Comparison of ENCODE assay signal across 1 cellular context in the genomic region with DNA sequence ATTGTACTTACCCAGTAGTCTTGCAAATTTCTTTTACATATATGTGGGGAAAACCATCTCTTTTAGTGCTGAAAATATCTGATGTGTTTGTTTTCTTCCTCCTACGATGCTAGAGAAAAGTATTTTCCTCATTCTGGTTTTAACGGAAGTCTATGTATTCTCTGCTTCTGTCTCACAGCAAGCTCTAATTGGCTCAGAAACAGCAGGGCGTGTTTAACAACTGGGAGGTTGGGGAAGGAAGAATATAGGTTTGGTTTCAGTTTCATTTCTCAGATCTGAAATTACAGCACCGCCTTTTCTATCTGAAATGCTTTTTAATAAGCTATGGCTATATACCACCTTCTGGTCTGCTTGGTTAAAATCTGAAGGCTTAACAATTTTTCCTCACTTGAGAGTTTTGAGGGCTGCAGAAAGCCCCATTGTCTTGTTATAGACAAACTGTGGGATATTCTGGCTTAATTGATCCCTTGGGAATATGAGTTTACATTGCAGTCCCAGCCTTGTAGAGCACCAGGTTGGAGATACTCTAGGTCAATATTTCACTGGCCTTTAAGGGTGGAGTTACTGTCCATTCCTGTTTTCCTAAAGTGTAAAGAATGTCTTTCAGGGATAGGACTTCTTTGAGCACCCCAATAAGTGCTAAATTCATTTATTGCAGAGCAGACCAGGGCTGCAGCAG.
TF ChIP-seq lines count a peak whose summit lies in the region.

A gene (minus strand): TSS at position 128 of the 679 bp plus-strand sequence. CDS start 11,882 bp downstream, outside the sequence.

TF ChIP-seq in IMR-90, 13 proteins besides CTCF, POLR2A, EP300 and RAD21 (continued from another document):
- TF ChIP-seq, protein P1, sequence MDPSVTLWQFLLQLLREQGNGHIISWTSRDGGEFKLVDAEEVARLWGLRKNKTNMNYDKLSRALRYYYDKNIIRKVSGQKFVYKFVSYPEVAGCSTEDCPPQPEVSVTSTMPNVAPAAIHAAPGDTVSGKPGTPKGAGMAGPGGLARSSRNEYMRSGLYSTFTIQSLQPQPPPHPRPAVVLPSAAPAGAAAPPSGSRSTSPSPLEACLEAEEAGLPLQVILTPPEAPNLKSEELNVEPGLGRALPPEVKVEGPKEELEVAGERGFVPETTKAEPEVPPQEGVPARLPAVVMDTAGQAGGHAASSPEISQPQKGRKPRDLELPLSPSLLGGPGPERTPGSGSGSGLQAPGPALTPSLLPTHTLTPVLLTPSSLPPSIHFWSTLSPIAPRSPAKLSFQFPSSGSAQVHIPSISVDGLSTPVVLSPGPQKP (IDR thresholded peaks at IDR 0.05; ENCODE audit: borderline replicate concordance, low read depth, low read length) = no peak
- TF ChIP-seq NFE2L2 (IDR thresholded peaks at IDR 0.05; ENCODE audit: low read depth, low read length) (no peak), CHD1 (IDR thresholded peaks at IDR 0.05; ENCODE audit: low read depth, low read length) (no peak), CEBPB (IDR thresholded peaks at IDR 0.05; ENCODE audit: low read depth, low read length) (no peak), RCOR1 (IDR thresholded peaks at IDR 0.05; ENCODE audit: insufficient replicate concordance, low read length) (no peak), FOS (IDR thresholded peaks at IDR 0.05; ENCODE audit: low read depth, low read length) (no peak), MXI1 (IDR thresholded peaks at IDR 0.05; ENCODE audit: borderline replicate concordance, low read depth, low read length) (no peak), SMC3 (IDR thresholded peaks at IDR 0.05; ENCODE audit: low read depth, low read length) (no peak), BHLHE40 (IDR thresholded peaks at IDR 0.05; ENCODE audit: low read depth, low read length) (no peak)
- TF ChIP-seq, protein P2, sequence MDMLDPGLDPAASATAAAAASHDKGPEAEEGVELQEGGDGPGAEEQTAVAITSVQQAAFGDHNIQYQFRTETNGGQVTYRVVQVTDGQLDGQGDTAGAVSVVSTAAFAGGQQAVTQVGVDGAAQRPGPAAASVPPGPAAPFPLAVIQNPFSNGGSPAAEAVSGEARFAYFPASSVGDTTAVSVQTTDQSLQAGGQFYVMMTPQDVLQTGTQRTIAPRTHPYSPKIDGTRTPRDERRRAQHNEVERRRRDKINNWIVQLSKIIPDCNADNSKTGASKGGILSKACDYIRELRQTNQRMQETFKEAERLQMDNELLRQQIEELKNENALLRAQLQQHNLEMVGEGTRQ (IDR thresholded peaks at IDR 0.05; ENCODE audit: low read depth, low read length) = no peak
